25 cellular contexts compared by ENCODE assay signal in genomic region chr3:146471012-146471411, GRCh38. TPM values are rescaled to one million over a fixed set of nuclear protein-coding genes. Genes with fewer than 3 reads are reported as not detected.
"Had no signal": no experiment of that assay in that cellular context is flagged by ENCODE, and none has a peak within 500 bp of the region (broad histone marks: within the 10 kb centered on the region; RNA-seq: fewer than 3 reads in every experiment).

No MANE protein-coding gene starts in this region.

- H3K4me1 ChIP-seq: lower lobe of right lung, psoas muscle had no signal

- H3K9me3 Mint-ChIP-seq: effector memory CD8-positive, alpha-beta T cell; immature natural killer cell; stimulated activated naive B cell treated with anti-CD40 and anti-IgM and Interleukin-4, amounts not matched to agents 10 μg/mL and 1 μg/mL and 100 μg/mL, for 72 hours; stimulated activated naive CD8-positive, alpha-beta T cell treated with anti-CD3 and anti-CD28 coated beads, Interleukin-15, amount 100 ng/mL, for 72 hours had no signal

- H3K36me3 ChIP-seq: esophagus muscularis mucosa, gastroesophageal sphincter, left ventricle myocardium inferior, lower lobe of right lung, neutrophil, thoracic aorta, transverse colon had no signal

- H3K27ac ChIP-seq: epithelial cell of prostate, esophagus muscularis mucosa, gastroesophageal sphincter, left ventricle myocardium inferior, lower lobe of right lung, neutrophil, psoas muscle, thoracic aorta had no signal

- ATAC-seq: effector memory CD8-positive, alpha-beta T cell; gastroesophageal sphincter; left cardiac atrium; lower lobe of right lung; psoas muscle; sciatic nerve; stimulated activated naive B cell treated with anti-CD40 and anti-IgM and Interleukin-4, amounts not matched to agents 10 μg/mL and 1 μg/mL and 100 μg/mL, for 72 hours; stimulated activated naive CD8-positive, alpha-beta T cell treated with anti-CD3 and anti-CD28 coated beads, Interleukin-15, amount 100 ng/mL, for 72 hours had no signal

- H3K4me3 ChIP-seq: esophagus muscularis mucosa, gastroesophageal sphincter, left ventricle myocardium inferior, lower lobe of right lung, psoas muscle, thoracic aorta, transverse colon had no signal

- H3K9me3 ChIP-seq: esophagus muscularis mucosa, gastroesophageal sphincter, left ventricle myocardium inferior, lower lobe of right lung, neutrophil, psoas muscle, thoracic aorta, transverse colon had no signal

- H3K27ac Mint-ChIP-seq: immature natural killer cell; stimulated activated naive B cell treated with anti-CD40 and anti-IgM and Interleukin-4, amounts not matched to agents 10 μg/mL and 1 μg/mL and 100 μg/mL, for 72 hours; stimulated activated naive CD8-positive, alpha-beta T cell treated with anti-CD3 and anti-CD28 coated beads, Interleukin-15, amount 100 ng/mL, for 72 hours had no signal

- H3K36me3 Mint-ChIP-seq: immature natural killer cell; stimulated activated naive B cell treated with anti-CD40 and anti-IgM and Interleukin-4, amounts not matched to agents 10 μg/mL and 1 μg/mL and 100 μg/mL, for 72 hours had no signal

- H3K27me3 ChIP-seq: esophagus muscularis mucosa, gastroesophageal sphincter, transverse colon had no signal

- DNase-seq: effector memory CD8-positive, alpha-beta T cell; immature natural killer cell; left cardiac atrium; left ventricle myocardium inferior; lower lobe of right lung; mesenchymal stem cell; midbrain; psoas muscle; retina; stimulated activated CD4-positive, alpha-beta T cell treated with anti-CD3 and anti-CD28 coated beads, Interleukin-2, amount 100 ng/mL, for 24 hours; stimulated activated CD4-positive, alpha-beta T cell treated with anti-CD3 and anti-CD28 coated beads, Interleukin-4, amount 100 ng/mL, for 4 hours; stimulated activated naive B cell treated with anti-CD40 and anti-IgM and Interleukin-4, amounts not matched to agents 10 μg/mL and 1 μg/mL and 100 μg/mL, for 72 hours; stimulated activated naive CD8-positive, alpha-beta T cell treated with anti-CD3 and anti-CD28 coated beads, Interleukin-15, amount 100 ng/mL, for 72 hours; transverse colon had no signal

RNA-seq across cellular contexts. Expression of gene PLSCR2, which starts 1.7 kb away (rescaled TPM):
- total RNA-seq: left cardiac atrium, left ventricle myocardium inferior, osteoblast, psoas muscle, skeletal muscle tissue, subcutaneous adipose tissue had no signal
- polyA plus RNA-seq: immature natural killer cell, keratinocyte, neural cell, psoas muscle had no signal
